10 cellular contexts compared by ENCODE assay signal in the genomic region with DNA sequence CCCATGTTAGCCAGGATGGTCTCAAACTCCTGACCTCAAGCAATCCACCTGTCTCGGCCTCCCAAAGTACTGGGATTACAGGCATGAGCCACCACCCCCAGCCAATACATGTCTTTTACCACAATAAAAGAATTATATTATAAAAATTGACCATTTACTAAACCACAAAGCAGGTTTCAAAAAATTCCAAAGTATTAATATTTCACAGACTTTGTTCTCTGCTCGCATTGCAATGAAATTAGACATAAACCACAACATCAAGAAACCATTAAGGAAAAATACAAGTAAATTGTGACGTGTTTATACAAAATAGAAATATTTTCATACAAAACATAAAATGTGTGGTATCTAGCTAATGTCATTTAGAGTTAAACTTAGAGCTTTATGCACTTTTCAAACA.
"Had no signal": no experiment of that assay in that cellular context is flagged by ENCODE, and none has a peak within 500 bp of the region (broad histone marks: within the 10 kb centered on the region; RNA-seq: fewer than 3 reads in every experiment).

No MANE protein-coding gene starts in this region.

- FAIRE-seq: H54, HepG2 had no signal

- H3K4me3 Mint-ChIP-seq: H9, IgD-negative memory B cell had no signal

- H3K9me3 Mint-ChIP-seq: H9, IgD-negative memory B cell had no signal

- H2AFZ ChIP-seq: GM23248 had no signal

- H3K27ac Mint-ChIP-seq: H9, IgD-negative memory B cell had no signal

- H3K27ac ChIP-seq: GM23248, HL-60, KMS-11 had no signal

- H3K9ac ChIP-seq: GM23248, KMS-11 had no signal

- ATAC-seq: HepG2 had no signal

- DNase-seq: GM23248, GOT3, H9, HCEC 1CT, KBM-7 had no signal

- H3K36me3 Mint-ChIP-seq: IgD-negative memory B cell had no signal

- H3K4me2 ChIP-seq: KMS-11 had no signal

- H3K4me3 ChIP-seq: GM23248 had no signal
